In genomic region chr10:45420453-45421192, GRCh38 we compare ENCODE assay signal across 8 cellular contexts.
A peak's percentile ranks its signal among the peaks of the same experiment; 100 is the strongest.
DNase-seq lines count a peak whose midpoint lies in the region; ATAC-seq and TF ChIP-seq lines count a peak whose summit lies in the region.

No MANE protein-coding gene starts in this region.

- peak overlapping the region; percentile 97 for H3K4me3 Mint-ChIP-seq in T-helper 1 cell treated with Interleukin-12 subunit alpha and Interleukin-12 subunit beta and Interleukin-4 antibody, amounts not matched to agents 30 μg/mL and 1 μg/mL, for 36 hours
- H3K4me3 Mint-ChIP-seq in stimulated activated naive CD8-positive, alpha-beta T cell treated with anti-CD3 and anti-CD28 coated beads, Interleukin-15, Interleukin-2, amounts not matched to agents 100 ng/mL and 50 ng/mL, for 24 hours: peak overlapping the region; percentile 91

- DNase-seq in cardiac fibroblast (ENCODE audit: low read depth in 2 of 2) (peak; percentile 81 to 83), medulla oblongata (ENCODE audit: extremely low spot score) (peak; percentile 78), dedifferentiated amniotic fluid mesenchymal stem cell (ENCODE audit: extremely low spot score) (no peak)

- no peaks in the 10 kb centered on the region for H3K27me3 ChIP-seq in KMS-11 (ENCODE audit: insufficient read depth, low read depth)

- H2AFZ ChIP-seq in KMS-11 (ENCODE audit: low read depth): no peak overlapping the region

- peak; percentile 59 for ATAC-seq in GM21619 (IDR thresholded peaks at IDR 0.05; ENCODE audit: unreplicated experiment)

- peaks cover 17% of the 10 kb centered on the region for H3K36me3 Mint-ChIP-seq in T-helper 1 cell treated with Interleukin-12 subunit alpha and Interleukin-12 subunit beta and Interleukin-4 antibody, amounts not matched to agents 30 μg/mL and 1 μg/mL, for 36 hours (ENCODE audit: low read depth)
- H3K36me3 Mint-ChIP-seq in stimulated activated naive CD8-positive, alpha-beta T cell treated with anti-CD3 and anti-CD28 coated beads, Interleukin-15, Interleukin-2, amounts not matched to agents 100 ng/mL and 50 ng/mL, for 24 hours (ENCODE audit: low read depth): no peaks in the 10 kb centered on the region

- no peaks in the 10 kb centered on the region for H3K27me3 Mint-ChIP-seq in T-helper 1 cell treated with Interleukin-12 subunit alpha and Interleukin-12 subunit beta and Interleukin-4 antibody, amounts not matched to agents 30 μg/mL and 1 μg/mL, for 36 hours (ENCODE audit: low read depth)
- no peaks in the 10 kb centered on the region for H3K27me3 Mint-ChIP-seq in stimulated activated naive CD8-positive, alpha-beta T cell treated with anti-CD3 and anti-CD28 coated beads, Interleukin-15, Interleukin-2, amounts not matched to agents 100 ng/mL and 50 ng/mL, for 24 hours

- H3K4me1 Mint-ChIP-seq in T-helper 1 cell treated with Interleukin-12 subunit alpha and Interleukin-12 subunit beta and Interleukin-4 antibody, amounts not matched to agents 30 μg/mL and 1 μg/mL, for 36 hours (ENCODE audit: low read depth): peaks cover 74% of the 10 kb centered on the region
- H3K4me1 Mint-ChIP-seq in stimulated activated naive CD8-positive, alpha-beta T cell treated with anti-CD3 and anti-CD28 coated beads, Interleukin-15, Interleukin-2, amounts not matched to agents 100 ng/mL and 50 ng/mL, for 24 hours (ENCODE audit: low read depth): peaks cover 50% of the 10 kb centered on the region

- peak overlapping the region; percentile 94 for H3K4me2 ChIP-seq in KMS-11

- H3K9ac ChIP-seq in KMS-11: peak overlapping the region; percentile 88

- TF ChIP-seq CTCF in KMS-11 (conservative IDR thresholded peaks at IDR 0.05; ENCODE audit: low read depth, low read length): no peak
- no peak for TF ChIP-seq CTCF in cardiac fibroblast (IDR thresholded peaks at IDR 0.05; ENCODE audit: low read depth, low read length)

- H4K20me1 ChIP-seq in KMS-11 (ENCODE audit: insufficient read depth): no peaks in the 10 kb centered on the region

- H3K4me3 ChIP-seq in GM08714 (ENCODE audit: low read length) (peak overlapping the region; percentile 8; the same call in 1 of the 2 replicates), KMS-11 (IDR thresholded peaks at IDR 0.05; ENCODE audit: insufficient read depth, low read depth, low read length) (no peak overlapping the region), cardiac fibroblast (replicated peaks in 1 of 2; ENCODE audit: low read depth in 2 of 2, low read length in 2 of 2) (no peak overlapping the region)

- no peaks in the 10 kb centered on the region for H3K79me2 ChIP-seq in KMS-11 (ENCODE audit: insufficient read depth, low read depth)

- no peaks in the 10 kb centered on the region for H3K36me3 ChIP-seq in KMS-11 (ENCODE audit: insufficient read depth)

- peak overlapping the region; percentile 99 for H3K27ac Mint-ChIP-seq in T-helper 1 cell treated with Interleukin-12 subunit alpha and Interleukin-12 subunit beta and Interleukin-4 antibody, amounts not matched to agents 30 μg/mL and 1 μg/mL, for 36 hours
- H3K27ac Mint-ChIP-seq in stimulated activated naive CD8-positive, alpha-beta T cell treated with anti-CD3 and anti-CD28 coated beads, Interleukin-15, Interleukin-2, amounts not matched to agents 100 ng/mL and 50 ng/mL, for 24 hours: peak overlapping the region; percentile 96

- peak overlapping the region; percentile 88 for H3K27ac ChIP-seq in KMS-11

- peaks cover 58% of the 10 kb centered on the region for H3K4me1 ChIP-seq in KMS-11 (ENCODE audit: low read depth, poor library complexity, severe bottlenecking)

- peaks cover 6% of the 10 kb centered on the region for H3K9me3 Mint-ChIP-seq in T-helper 1 cell treated with Interleukin-12 subunit alpha and Interleukin-12 subunit beta and Interleukin-4 antibody, amounts not matched to agents 30 μg/mL and 1 μg/mL, for 36 hours
- H3K9me3 Mint-ChIP-seq in stimulated activated naive CD8-positive, alpha-beta T cell treated with anti-CD3 and anti-CD28 coated beads, Interleukin-15, Interleukin-2, amounts not matched to agents 100 ng/mL and 50 ng/mL, for 24 hours: no peaks in the 10 kb centered on the region
